ENCODE assay signal across 1 cellular context in genomic region chr3:64435023-64435422, GRCh38.
TF ChIP-seq lines count a peak whose summit lies in the region.
"Not testable (repeated sequence)": the region's sequence is repeated elsewhere in the genome, so short reads cannot be mapped to it uniquely, and the experiment has no call there.

No MANE protein-coding gene starts in this region.

- TF ChIP-seq CTCF in HEK293 (tag by site-specific recombination; IDR thresholded peaks at IDR 0.05): not testable (repeated sequence)

- CTCF ChIA-PET in HEK293 (lab: Yijun Ruan, JAX): not testable (repeated sequence)

- not testable (repeated sequence) for H3K9me3 ChIP-seq in HEK293 (ENCODE audit: control insufficient read depth, insufficient read depth, low read depth, low read length)

- not testable (repeated sequence) for H3K27ac ChIP-seq in HEK293 (ENCODE audit: extremely low read depth, low read depth, low read length)

- not testable (repeated sequence) for H3K4me3 ChIP-seq in HEK293 (ENCODE audit: low read depth, low read length)

- POLR2A ChIA-PET in HEK293 (lab: Yijun Ruan, JAX): not testable (repeated sequence)

- not testable (repeated sequence) for H3K36me3 ChIP-seq in HEK293 (ENCODE audit: control insufficient read depth in 2 of 2, insufficient read depth in 1 of 2, low read length in 2 of 2)

- H3K4me1 ChIP-seq in HEK293 (ENCODE audit: control insufficient read depth, insufficient read depth, low read length): not testable (repeated sequence)

TF ChIP-seq in HEK293, 187 proteins besides CTCF, POLR2A, EP300 and RAD21:
- peak; percentile 69 for TF ChIP-seq ZNF585B (tag by site-specific recombination; IDR thresholded peaks at IDR 0.05)
